ENCODE assay signal across 23 cellular contexts in genomic region chr9:127667906-127668305, GRCh38. TPM values are rescaled to one million over a fixed set of nuclear protein-coding genes. Genes with fewer than 3 reads are reported as not detected.
"Had no signal": no experiment of that assay in that cellular context is flagged by ENCODE, and none has a peak within 500 bp of the region (broad histone marks: within the 10 kb centered on the region; RNA-seq: fewer than 3 reads in every experiment).

No MANE protein-coding gene starts in this region.

- H3K27me3 Mint-ChIP-seq: natural killer cell treated with Interleukin-12 subunit alpha and Interleukin-12 subunit beta and Interleukin-15 and Interleukin-18, amount 100 ng/mL, for 72 hours; stimulated activated naive CD8-positive, alpha-beta T cell treated with anti-CD3 and anti-CD28 coated beads, Interleukin-15, Interleukin-2, amounts not matched to agents 100 ng/mL and 50 ng/mL, for 24 hours had no signal

- H3K4me1 ChIP-seq: gastroesophageal sphincter had no signal

- H3K9me3 ChIP-seq: esophagus squamous epithelium, gastroesophageal sphincter, spleen, thoracic aorta had no signal

- H3K27ac ChIP-seq: gastroesophageal sphincter, hepatocyte, spleen, thoracic aorta had no signal

- H3K27ac Mint-ChIP-seq: natural killer cell treated with Interleukin-12 subunit alpha and Interleukin-12 subunit beta and Interleukin-15 and Interleukin-18, amount 100 ng/mL, for 72 hours; stimulated activated memory B cell treated with anti-CD40 and anti-IgM and Interleukin-4, amounts not matched to agents 10 μg/mL and 1 μg/mL and 100 μg/mL, for 72 hours; stimulated activated naive CD8-positive, alpha-beta T cell treated with anti-CD3 and anti-CD28 coated beads, Interleukin-15, Interleukin-2, amounts not matched to agents 100 ng/mL and 50 ng/mL, for 24 hours had no signal

- H3K4me1 Mint-ChIP-seq: stimulated activated memory B cell treated with anti-CD40 and anti-IgM and Interleukin-4, amounts not matched to agents 10 μg/mL and 1 μg/mL and 100 μg/mL, for 72 hours had no signal

- H3K4me3 Mint-ChIP-seq: natural killer cell treated with Interleukin-12 subunit alpha and Interleukin-12 subunit beta and Interleukin-15 and Interleukin-18, amount 100 ng/mL, for 72 hours; stimulated activated memory B cell treated with anti-CD40 and anti-IgM and Interleukin-4, amounts not matched to agents 10 μg/mL and 1 μg/mL and 100 μg/mL, for 72 hours; stimulated activated naive CD8-positive, alpha-beta T cell treated with anti-CD3 and anti-CD28 coated beads, Interleukin-15, Interleukin-2, amounts not matched to agents 100 ng/mL and 50 ng/mL, for 24 hours had no signal

- H3K4me3 ChIP-seq: esophagus squamous epithelium, gastroesophageal sphincter, hepatocyte, lung, spleen, thoracic aorta had no signal

- H3K27me3 ChIP-seq: esophagus squamous epithelium, gastroesophageal sphincter, hepatocyte, spleen had no signal

- H3K9me3 Mint-ChIP-seq: natural killer cell treated with Interleukin-12 subunit alpha and Interleukin-12 subunit beta and Interleukin-15 and Interleukin-18, amount 100 ng/mL, for 72 hours; stimulated activated memory B cell treated with anti-CD40 and anti-IgM and Interleukin-4, amounts not matched to agents 10 μg/mL and 1 μg/mL and 100 μg/mL, for 72 hours; stimulated activated naive CD8-positive, alpha-beta T cell treated with anti-CD3 and anti-CD28 coated beads, Interleukin-15, Interleukin-2, amounts not matched to agents 100 ng/mL and 50 ng/mL, for 24 hours had no signal

- DNase-seq: esophagus squamous epithelium; kidney; left cardiac atrium; left ventricle myocardium superior; mesenchymal stem cell; midbrain; spleen; stimulated activated CD4-positive, alpha-beta T cell treated with anti-CD3 and anti-CD28 coated beads, Interleukin-15, amount 100 ng/mL, for 24 hours; stimulated activated CD4-positive, alpha-beta T cell treated with anti-CD3 and anti-CD28 coated beads, Interleukin-1b, Interleukin-23, amount 100 ng/mL, for 48 hours; stimulated activated CD4-positive, alpha-beta T cell treated with anti-CD3 and anti-CD28 coated beads, Interleukin-4, amount 100 ng/mL, for 24 hours; trophoblast cell had no signal

- H3K36me3 Mint-ChIP-seq: natural killer cell treated with Interleukin-12 subunit alpha and Interleukin-12 subunit beta and Interleukin-15 and Interleukin-18, amount 100 ng/mL, for 72 hours; stimulated activated memory B cell treated with anti-CD40 and anti-IgM and Interleukin-4, amounts not matched to agents 10 μg/mL and 1 μg/mL and 100 μg/mL, for 72 hours had no signal

- ATAC-seq: gastroesophageal sphincter; left cardiac atrium; left ventricle myocardium superior; stimulated activated memory B cell treated with anti-CD40 and anti-IgM and Interleukin-4, amounts not matched to agents 10 μg/mL and 1 μg/mL and 100 μg/mL, for 72 hours had no signal

RNA-seq across cellular contexts. Expression of gene CFAP157, which starts 38.9 kb away (rescaled TPM):
- total RNA-seq: epithelial cell of proximal tubule; hepatocyte; left cardiac atrium; left ventricle myocardium superior; natural killer cell treated with Interleukin-12 subunit alpha and Interleukin-12 subunit beta and Interleukin-15 and Interleukin-18, amount 100 ng/mL, for 72 hours; pulmonary artery endothelial cell; skeletal muscle tissue; subcutaneous adipose tissue; urinary bladder had no signal

RNA-seq across cellular contexts. Expression of gene TTC16, which starts 48.0 kb away (rescaled TPM):
- total RNA-seq: epithelial cell of proximal tubule, gastroesophageal sphincter, hepatocyte, pulmonary artery endothelial cell, skeletal muscle tissue, urinary bladder had no signal
- polyA plus RNA-seq: hepatocyte, urinary bladder had no signal
